In the genomic region with DNA sequence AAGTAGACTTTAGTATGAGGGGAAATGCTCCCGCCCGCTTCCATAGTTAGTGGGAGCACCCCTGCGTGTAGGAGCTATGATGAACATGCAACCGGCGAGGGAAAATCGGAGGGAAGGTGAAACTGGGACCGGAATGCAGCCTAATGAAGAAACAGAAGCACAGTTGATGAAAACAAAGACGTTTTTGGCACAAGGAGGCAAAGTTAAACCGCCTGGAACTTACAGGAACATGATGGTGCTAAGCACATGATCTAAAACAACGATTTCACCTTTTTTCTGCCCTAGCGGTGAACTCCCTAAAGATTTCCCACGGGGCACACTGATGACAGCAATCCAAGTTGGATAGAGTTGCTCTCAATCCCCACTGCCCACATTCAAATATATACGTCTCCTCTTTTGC, we compare ENCODE assay signal across 18 cellular contexts. TPM values are rescaled to one million over a fixed set of nuclear protein-coding genes. Genes with fewer than 3 reads are reported as not detected.
A peak's percentile ranks its signal among the peaks of the same experiment; 100 is the strongest.
DNase-seq lines count a peak whose midpoint lies in the region; ATAC-seq and TF ChIP-seq lines count a peak whose summit lies in the region.
"Had no signal": no experiment of that assay in that cellular context is flagged by ENCODE, and none has a peak within 500 bp of the region (broad histone marks: within the 10 kb centered on the region; RNA-seq: fewer than 3 reads in every experiment).

No MANE protein-coding gene starts in this region.

- H3K4me1 Mint-ChIP-seq in brain (peaks cover 64% of the 10 kb centered on the region), glutamatergic neuron (ENCODE audit: low read depth, unreplicated experiment) (peaks cover 14% of the 10 kb centered on the region)

- H3K4me3 Mint-ChIP-seq in brain (no peak overlapping the region), glutamatergic neuron (ENCODE audit: unreplicated experiment) (no peak overlapping the region)
- H3K4me3 Mint-ChIP-seq: H9 had no signal

- H3K4me1 ChIP-seq in ovary (ENCODE audit: insufficient read depth): peaks cover 27% of the 10 kb centered on the region
- peaks cover 3 to 30% (median 27%) of the 10 kb centered on the region in 4 donors for H3K4me1 ChIP-seq in transverse colon
- peaks cover 4 to 31% (median 25%) of the 10 kb centered on the region in 9 donors for H3K4me1 ChIP-seq in heart right ventricle

- TF ChIP-seq EP300 in ovary (IDR thresholded peaks at IDR 0.05) (no peak), transverse colon (IDR thresholded peaks at IDR 0.05; ENCODE audit: low read depth) (no peak)

- H3K9me3 Mint-ChIP-seq in brain (peaks cover 0 to 3% (median 0%) of the 10 kb centered on the region in 5 experiments), glutamatergic neuron (ENCODE audit: unreplicated experiment) (no peaks in the 10 kb centered on the region)

- intact Hi-C loops in ovary (cut with DNase I): no loop called here
- intact Hi-C loops in transverse colon (cut with DNase I; ENCODE audit: low total_unique reads): no loop called here
- intact Hi-C loops in heart right ventricle (cut with DNase I): no loop called here

- DNase-seq in fibroblast of villous mesenchyme (ENCODE audit: low read depth) (peak; percentile 36), ovary (no peak), transverse colon (no peak), heart right ventricle (no peak), glutamatergic neuron (no peak), nucleus accumbens (lab: John Stamatoyannopoulos, UW) (no peak)
- DNase-seq: COR-L47; DMS53; H9; MG63; NCI-H1092; NCI-H146; NCI-H226; NCI-H526 treated with DMSO at 0.1 percent for 48 hours; NK-92 treated with Interleukin-12 subunit alpha and Interleukin-12 subunit beta, amount 100 ng/mL, for 24 hours; PC-3 had no signal

- H3K36me3 ChIP-seq in ovary: no peaks in the 10 kb centered on the region
- H3K36me3 ChIP-seq in transverse colon: no peaks in the 10 kb centered on the region
- no peaks in the 10 kb centered on the region for H3K36me3 ChIP-seq in heart right ventricle
- H3K36me3 ChIP-seq: MG63 had no signal

- no peak for ATAC-seq in heart right ventricle
- ATAC-seq: PC-3 had no signal

- no peaks in the 10 kb centered on the region for H3K27me3 ChIP-seq in ovary
- H3K27me3 ChIP-seq in transverse colon: no peaks in the 10 kb centered on the region
- no peaks in the 10 kb centered on the region for H3K27me3 ChIP-seq in heart right ventricle
- H3K27me3 ChIP-seq: MG63 had no signal

- H3K4me3 ChIP-seq in fibroblast of villous mesenchyme (ENCODE audit: low read depth, low read length) (no peak overlapping the region), ovary (no peak overlapping the region), transverse colon (no peak overlapping the region), heart right ventricle (no peak overlapping the region)
- H3K4me3 ChIP-seq: MG63 had no signal

- H3K27ac Mint-ChIP-seq in brain (peak overlapping the region in 4 of 5 experiments; percentile 11 to 90 (median 51)), glutamatergic neuron (ENCODE audit: unreplicated experiment) (no peak overlapping the region)

- TF ChIP-seq POLR2A in ovary (IDR thresholded peaks at IDR 0.05): no peak
- no peak for TF ChIP-seq POLR2A in transverse colon (IDR thresholded peaks at IDR 0.05)

- H3K36me3 Mint-ChIP-seq in brain: no peaks in the 10 kb centered on the region
- no peaks in the 10 kb centered on the region for H3K36me3 Mint-ChIP-seq in glutamatergic neuron (ENCODE audit: unreplicated experiment)

- in situ Hi-C loops in transverse colon (cut with MboI; ENCODE audit: low pct_ligation_motif_present in 1 of 4, low pct_unique_long_range_greater_than_20kb in 1 of 4, low sequenced_read_pairs in 3 of 4): no loop called here

- H3K27me3 Mint-ChIP-seq in brain (no peaks in the 10 kb centered on the region), glutamatergic neuron (ENCODE audit: unreplicated experiment) (no peaks in the 10 kb centered on the region)

- TF ChIP-seq CTCF in brain (conservative IDR thresholded peaks at IDR 0.05): no peak
- no peak for TF ChIP-seq CTCF in fibroblast of villous mesenchyme (IDR thresholded peaks at IDR 0.05; ENCODE audit: insufficient read depth, low read depth, low read length)
- TF ChIP-seq CTCF in ovary (IDR thresholded peaks at IDR 0.05): no peak
- TF ChIP-seq CTCF in transverse colon (IDR thresholded peaks at IDR 0.05): no peak
- TF ChIP-seq CTCF in heart right ventricle (IDR thresholded peaks at IDR 0.05): no peak
- no peak for TF ChIP-seq CTCF in glutamatergic neuron (IDR thresholded peaks at IDR 0.05; ENCODE audit: partially characterized antibody, unreplicated experiment)

- H3K27ac ChIP-seq in ovary: peak overlapping the region; percentile 8 to 25
- H3K27ac ChIP-seq in transverse colon: peak overlapping the region; percentile 32 to 88 (median 47)
- no peak overlapping the region for H3K27ac ChIP-seq in heart right ventricle
- H3K27ac ChIP-seq: RWPE1 had no signal

- WGBS in ovary, 3 donors: 25 to 37% (median 30%) methylated on average over 13 of the region's 13 CpGs
- WGBS in transverse colon (ENCODE audit: low coverage in 1 of 2), 2 donors: 67 to 73% methylated on average over 9 to 13 of the region's 13 CpGs
- WGBS in heart right ventricle, 2 donors: 67 to 70% methylated on average over 13 of the region's 13 CpGs

- H3K9me3 ChIP-seq in ovary (no peaks in the 10 kb centered on the region), transverse colon (no peaks in the 10 kb centered on the region), heart right ventricle (peaks cover 0 to 3% (median 0%) of the 10 kb centered on the region in 11 donors)
- H3K9me3 ChIP-seq: MG63 had no signal

RNA-seq across cellular contexts. Expression of gene SPATA12, which starts 49.4 kb away (rescaled TPM):
- not detected for polyA plus RNA-seq in brain (ENCODE audit: insufficient read depth, low read depth, low replicate concordance)
- total RNA-seq in fibroblast of villous mesenchyme: not detected in 2 replicates
- total RNA-seq in ovary: under 1 TPM in 2 of 7 donors, not detected in 5; 0.10 TPM
- polyA plus RNA-seq in ovary: under 1 TPM; 0.02 to 0.12 TPM
- not detected for total RNA-seq in transverse colon
- total RNA-seq in heart right ventricle: not detected
- polyA plus RNA-seq in heart right ventricle: not detected
- not detected for total RNA-seq in glutamatergic neuron (ENCODE audit: unreplicated experiment)

Comparison
In these comparisons a context has a peak if more than half of its experiments do, and no peak if none do; other contexts are left out.
1. H3K27ac ChIP-seq: peak in ovary (2 of 2) and transverse colon (4 of 4); none in heart right ventricle (0 of 10).